In the genomic region with DNA sequence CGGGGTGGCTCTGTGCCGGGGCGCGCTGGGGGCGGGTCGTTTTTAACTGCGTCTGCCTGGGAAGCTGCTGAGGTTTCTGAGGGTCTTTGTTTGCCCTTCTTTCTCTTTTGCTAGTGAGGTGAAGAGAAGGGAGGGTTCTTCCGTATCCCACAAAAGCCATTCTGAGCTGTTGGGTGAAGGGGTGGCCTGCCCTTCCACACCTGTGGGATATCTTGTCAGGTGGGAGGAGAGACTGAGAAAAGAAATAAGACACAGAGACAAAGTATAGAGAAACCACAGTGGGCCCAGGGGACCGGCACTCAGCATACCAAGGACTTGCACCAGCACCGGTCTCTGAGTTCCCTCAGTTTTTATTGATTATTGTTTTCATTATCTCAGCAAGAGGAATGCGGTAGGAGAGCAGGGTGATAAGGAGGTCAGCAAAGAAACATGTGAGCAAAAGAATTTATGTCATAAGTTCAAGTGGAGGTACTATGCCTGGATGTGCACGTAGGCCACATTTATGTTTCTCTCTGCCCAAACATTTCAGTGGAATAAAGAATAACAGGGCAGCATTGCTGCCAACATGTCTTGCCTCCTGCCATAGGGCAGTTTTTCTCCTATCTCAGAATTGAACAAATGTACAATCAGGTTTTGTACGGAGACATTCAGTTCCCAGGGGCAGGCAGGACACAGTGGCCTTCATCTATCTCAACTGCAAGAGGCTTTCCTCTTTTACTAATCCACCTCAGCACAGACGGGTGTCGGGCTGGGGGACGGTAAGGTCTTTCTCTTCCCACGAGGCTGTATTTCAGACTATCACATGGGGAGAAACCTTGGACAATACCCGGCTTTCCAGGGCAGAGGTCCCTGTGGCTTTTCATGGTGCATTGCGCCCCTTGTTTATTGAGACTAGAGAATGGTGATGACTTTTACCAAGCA, we compare ENCODE assay signal across 8 cellular contexts. TPM values are rescaled to one million over a fixed set of nuclear protein-coding genes. Genes with fewer than 3 reads are reported as not detected.
DNase-seq lines count a peak whose midpoint lies in the region; ATAC-seq lines count a peak whose summit lies in the region.

No MANE protein-coding gene starts in this region.

- H3K9ac ChIP-seq in duodenal mucosa (ENCODE audit: low read depth in 1 of 2, low read length in 2 of 2), result peak overlapping the region; percentile 48 to 73

- DNase-seq in EH (ENCODE audit: low read depth), result peak; percentile 41
- no peak for DNase-seq in MG63
- DNase-seq in LoVo (ENCODE audit: low spot score), result no peak
- DNase-seq in activated CD4-positive, CD25-positive, alpha-beta regulatory T cell (lab: John Stamatoyannopoulos, UW), result no peak
- DNase-seq in NCI-H1417 treated with DMSO at 0.1 percent for 48 hours (lab: John Stamatoyannopoulos, UW), result no peak

- H3K27ac ChIP-seq in duodenal mucosa (ENCODE audit: low read depth, low read length) (peak overlapping the region; percentile 83), muscle layer of duodenum (ENCODE audit: low read length) (peak overlapping the region; percentile 85)

- H3K4me3 ChIP-seq in MG63 (peak overlapping the region; percentile 72), duodenal mucosa (ENCODE audit: low read depth in 1 of 2, low read length in 2 of 2) (peak overlapping the region; percentile 72 to 84), muscle layer of duodenum (ENCODE audit: low read depth in 1 of 2, low read length in 2 of 2) (peak overlapping the region; percentile 52 to 69)

- peak; percentile 4 for ATAC-seq in GM21737 (IDR thresholded peaks at IDR 0.05; ENCODE audit: unreplicated experiment)

- H3K27me3 ChIP-seq in MG63, result no peaks in the 10 kb centered on the region
- H3K27me3 ChIP-seq in duodenal mucosa (ENCODE audit: control insufficient read depth in 1 of 2, insufficient read depth in 2 of 2, low read length in 2 of 2), result no peaks in the 10 kb centered on the region
- no peaks in the 10 kb centered on the region for H3K27me3 ChIP-seq in muscle layer of duodenum (ENCODE audit: low read depth, low read length)

- H3K36me3 ChIP-seq in MG63 (no peaks in the 10 kb centered on the region), duodenal mucosa (ENCODE audit: control insufficient read depth in 1 of 2, insufficient read depth in 2 of 2, low read length in 2 of 2) (no peaks in the 10 kb centered on the region), muscle layer of duodenum (ENCODE audit: control insufficient read depth in 1 of 2, insufficient read depth in 2 of 2, low read length in 2 of 2) (no peaks in the 10 kb centered on the region)

- no peaks in the 10 kb centered on the region for H3K9me3 ChIP-seq in MG63
- no peaks in the 10 kb centered on the region for H3K9me3 ChIP-seq in duodenal mucosa (ENCODE audit: control insufficient read depth in 1 of 2, low read length in 2 of 2)
- H3K9me3 ChIP-seq in muscle layer of duodenum (ENCODE audit: control insufficient read depth in 1 of 2, low read length in 2 of 2), result no peaks in the 10 kb centered on the region

- H3K4me1 ChIP-seq in duodenal mucosa (ENCODE audit: control insufficient read depth in 1 of 2, insufficient read depth in 2 of 2, low read length in 2 of 2) (peaks cover 5 to 12% of the 10 kb centered on the region in 2 donors), muscle layer of duodenum (ENCODE audit: control insufficient read depth in 1 of 2, insufficient read depth in 2 of 2, low read length in 2 of 2) (peaks cover 8 to 19% of the 10 kb centered on the region in 2 donors)

RNA-seq across cellular contexts. Expression of a gene that starts 1.0 kb away (rescaled TPM):
- total RNA-seq in MG63 (2014; rRNA removed; shearing (Covaris generic); ENCODE audit: low replicate concordance), result 7.0 and 9.6 TPM in 2 replicates

RNA-seq across cellular contexts. Expression of a gene that starts 48.1 kb away (rescaled TPM):
- total RNA-seq in MG63 (2014; rRNA removed; shearing (Covaris generic); ENCODE audit: low replicate concordance), result 14.3 and 14.7 TPM in 2 replicates
